10 cellular contexts compared by ENCODE assay signal in genomic region chr21:16070207-16070651, GRCh38.
DNase-seq lines count a peak whose midpoint lies in the region; ATAC-seq, FAIRE-seq and TF ChIP-seq lines count a peak whose summit lies in the region.
"Had no signal": no experiment of that assay in that cellular context is flagged by ENCODE, and none has a peak within 500 bp of the region (broad histone marks: within the 10 kb centered on the region; RNA-seq: fewer than 3 reads in every experiment).

No MANE protein-coding gene starts in this region.

- DNase-seq in H54 (ENCODE audit: insufficient read length, low spot score): no peak
- DNase-seq in SK-N-SH: peak; percentile 68
- DNase-seq in globus pallidus (ENCODE audit: low spot score): peak; percentile 80
- DNase-seq in substantia nigra (lab: John Stamatoyannopoulos, UW): peak in 28 of 49 donors; percentile 9 to 71 (median 42)
- no peak for DNase-seq in NCI-H345 treated with DMSO at 0.1 percent for 48 hours (lab: John Stamatoyannopoulos, UW; ENCODE audit: unreplicated experiment)
- DNase-seq in KBM-7: no peak
- no peak for DNase-seq in activated CD4-positive, alpha-beta T cell treated with anti-CD3 and anti-CD28 coated beads for 4 hours
- no peak for DNase-seq in activated T-cell treated with anti-CD3 and anti-CD28 coated beads, Interleukin-2, amount 50 U/mL, for 4 hours

- H3K36me3 ChIP-seq in SK-N-SH (replicated peaks in 1 of 2; ENCODE audit: control insufficient read depth in 1 of 2, insufficient read depth in 2 of 2, low read length in 1 of 2): no peaks in the 10 kb centered on the region
- H3K36me3 ChIP-seq: cardiac muscle cell, SJSA1 had no signal

- no peaks in the 10 kb centered on the region for H3K27me3 Mint-ChIP-seq in activated T-cell treated with anti-CD3 and anti-CD28 coated beads, Interleukin-2, amount 50 U/mL, for 4 hours (ENCODE audit: low read depth)

- peak; percentile 21; the same call in 1 of the 2 replicates for TF ChIP-seq CTCF in SK-N-SH (IDR thresholded peaks at IDR 0.05)

- H3F3A ChIP-seq in SK-N-SH (replicated peaks; ENCODE audit: insufficient read depth): no peaks in the 10 kb centered on the region

- peak overlapping the region in 1 of 2 experiments; percentile 95; a peak in 2 of 4 replicates for H3K27ac ChIP-seq in SK-N-SH (ENCODE audit: low read depth in 2 of 2, low read length in 1 of 2)
- H3K27ac ChIP-seq in substantia nigra (ENCODE audit: low read depth, low read length, poor library complexity, severe bottlenecking): peak overlapping the region; percentile 97
- H3K27ac ChIP-seq: cardiac muscle cell, SJSA1 had no signal

- POLR2A ChIA-PET in SK-N-SH (lab: Yijun Ruan, JAX): interaction anchor here (0.6 kb wide), 1 partner anchor 1150 kb away, joined by 3 read pairs; no protein-coding TSS in a partner anchor

- peak in 1 of 2 experiments; percentile 63; a peak in 2 of 4 replicates for TF ChIP-seq EP300 in SK-N-SH (IDR thresholded peaks at IDR 0.05; ENCODE audit: borderline replicate concordance in 1 of 2, low read depth in 1 of 2, low read length in 1 of 2)

- H3K9me2 ChIP-seq in SK-N-SH: no peaks in the 10 kb centered on the region

- CTCF ChIA-PET in SK-N-SH (lab: Yijun Ruan, JAX): interaction anchor here (0.7 to 4.5 kb wide), 6 partner anchors 12 to 762 kb away, joined by 3 to 26 read pairs (median 4); no protein-coding TSS in a partner anchor

- peaks cover 0 to 2% of the 10 kb centered on the region in 2 experiments; a peak in 2 of 4 replicates for H3K4me1 ChIP-seq in SK-N-SH (ENCODE audit: control insufficient read depth in 1 of 2, insufficient read depth in 2 of 2, low read depth in 1 of 2, low read length in 1 of 2)
- H3K4me1 ChIP-seq: SJSA1 had no signal

- no peak for TF ChIP-seq POLR2A in H54 (IDR thresholded peaks at IDR 0.05; ENCODE audit: low read depth, low read length)

- in situ Hi-C loops in KBM-7 (cut with MboI; ENCODE audit: low pct_unique_long_range_greater_than_20kb, low sequenced_read_pairs): no loop called here

- no peaks in the 10 kb centered on the region for H3K27me3 ChIP-seq in SK-N-SH (ENCODE audit: insufficient read depth)
- H3K27me3 ChIP-seq: cardiac muscle cell, SJSA1 had no signal

- H3K9ac ChIP-seq in SK-N-SH: no peak overlapping the region

- no peaks in the 10 kb centered on the region for H3K9me3 ChIP-seq in SK-N-SH
- H3K9me3 ChIP-seq: SJSA1 had no signal

- no peak overlapping the region for H3K4me3 Mint-ChIP-seq in activated T-cell treated with anti-CD3 and anti-CD28 coated beads, Interleukin-2, amount 50 U/mL, for 4 hours

- H3K36me3 Mint-ChIP-seq in activated T-cell treated with anti-CD3 and anti-CD28 coated beads, Interleukin-2, amount 50 U/mL, for 4 hours (ENCODE audit: insufficient read depth): no peaks in the 10 kb centered on the region

- H2AFZ ChIP-seq in SK-N-SH (ENCODE audit: low read depth): no peak overlapping the region

- H4K20me1 ChIP-seq in SK-N-SH (ENCODE audit: insufficient read depth): no peaks in the 10 kb centered on the region

- H3K4me3 ChIP-seq in SK-N-SH (ENCODE audit: low read depth in 2 of 2, low read length in 1 of 2): peak overlapping the region; percentile 51 to 53; a peak in 3 of 4 replicates
- H3K4me3 ChIP-seq: cardiac muscle cell, SJSA1 had no signal

- no peaks in the 10 kb centered on the region for H3K79me2 ChIP-seq in SK-N-SH (ENCODE audit: insufficient read depth)

- WGBS in SK-N-SH (ENCODE audit: low lambda C conversion rate): 13% methylated on average over 7 of the region's 7 CpGs

- H3K4me1 Mint-ChIP-seq in activated T-cell treated with anti-CD3 and anti-CD28 coated beads, Interleukin-2, amount 50 U/mL, for 4 hours (ENCODE audit: low read depth): no peaks in the 10 kb centered on the region

- TF ChIP-seq RAD21 in SK-N-SH (IDR thresholded peaks at IDR 0.05; ENCODE audit: low read length): no peak

- no peak for ATAC-seq in activated T-cell treated with anti-CD3 and anti-CD28 coated beads, Interleukin-2, amount 50 U/mL, for 4 hours

- H3K9me3 Mint-ChIP-seq in activated T-cell treated with anti-CD3 and anti-CD28 coated beads, Interleukin-2, amount 50 U/mL, for 4 hours: no peaks in the 10 kb centered on the region

- peak overlapping the region; percentile 57 for H3K4me2 ChIP-seq in SK-N-SH

- peak; percentile 61 for FAIRE-seq in H54 (lab: Jason Lieb, UNC)

TF ChIP-seq in SK-N-SH, 30 proteins besides CTCF, POLR2A, EP300 and RAD21:
- TF ChIP-seq GABPA (IDR thresholded peaks at IDR 0.05; ENCODE audit: low read depth) (no peak), MAX (IDR thresholded peaks at IDR 0.05; ENCODE audit: low read depth) (no peak), JUND (IDR thresholded peaks at IDR 0.05) (no peak), PBX3 (IDR thresholded peaks at IDR 0.05) (no peak), RFX5 (IDR thresholded peaks at IDR 0.05; ENCODE audit: low read length) (no peak), CHD2 (IDR thresholded peaks at IDR 0.05; ENCODE audit: low read length, partially characterized antibody) (peak; percentile 46), RCOR1 (IDR thresholded peaks at IDR 0.05; ENCODE audit: low read length) (peak; percentile 83), TEAD4 (IDR thresholded peaks at IDR 0.05; ENCODE audit: borderline replicate concordance, insufficient read depth) (no peak), ZBTB33 (IDR thresholded peaks at IDR 0.05; ENCODE audit: borderline replicate concordance, low read depth) (no peak), MXI1 (IDR thresholded peaks at IDR 0.05; ENCODE audit: low read depth, low read length) (peak; percentile 65)

Comparison
In these comparisons a context has a peak if more than half of its experiments do, and no peak if none do; other contexts are left out.
1. DNase-seq: peak in SK-N-SH (single experiment), globus pallidus (single experiment) and substantia nigra (28 of 49); none in H54 (single experiment), NCI-H345 treated with DMSO at 0.1 percent for 48 hours (single experiment), KBM-7 (single experiment), activated CD4-positive, alpha-beta T cell treated with anti-CD3 and anti-CD28 coated beads for 4 hours (0 of 2) and activated T-cell treated with anti-CD3 and anti-CD28 coated beads, Interleukin-2, amount 50 U/mL, for 4 hours (single experiment).